Comparison of ENCODE assay signal across 17 cellular contexts in genomic region chr9:101376117-101376866, GRCh38. TPM values are rescaled to one million over a fixed set of nuclear protein-coding genes. Genes with fewer than 3 reads are reported as not detected.
DNase-seq lines count a peak whose midpoint lies in the region; ATAC-seq, FAIRE-seq and TF ChIP-seq lines count a peak whose summit lies in the region.
"Had no signal": no experiment of that assay in that cellular context is flagged by ENCODE, and none has a peak within 500 bp of the region (broad histone marks: within the 10 kb centered on the region; RNA-seq: fewer than 3 reads in every experiment).

No MANE protein-coding gene starts in this region.

- 15% methylated on average over 6 of the region's 6 CpGs for WGBS in SK-N-SH (ENCODE audit: low lambda C conversion rate)
- 26 to 34% methylated on average over 6 of the region's 6 CpGs for WGBS in testis, 2 donors

- H3K9me3 Mint-ChIP-seq in activated CD4-positive, alpha-beta T cell treated with anti-CD3 and anti-CD28 coated beads, Interleukin-2, amount 10 ng/mL, durations not matched to agents 24 days and 14 days = peaks cover 17% of the 10 kb centered on the region
- H3K9me3 Mint-ChIP-seq in stimulated activated memory B cell treated with anti-CD40 and anti-IgM and Interleukin-4, amounts not matched to agents 10 μg/mL and 1 μg/mL and 100 μg/mL, for 72 hours = peaks cover 6% of the 10 kb centered on the region
- peaks cover 2 to 10% (median 8%) of the 10 kb centered on the region in 6 donors for H3K9me3 Mint-ChIP-seq in immature natural killer cell

- H3K79me2 ChIP-seq in SK-N-SH (ENCODE audit: insufficient read depth) = no peaks in the 10 kb centered on the region

- H3K27me3 ChIP-seq in SK-N-SH (ENCODE audit: insufficient read depth) = no peaks in the 10 kb centered on the region
- H3K27me3 ChIP-seq in foreskin keratinocyte = no peaks in the 10 kb centered on the region
- no peaks in the 10 kb centered on the region for H3K27me3 ChIP-seq in testis

- no peaks in the 10 kb centered on the region for H3K36me3 ChIP-seq in SK-N-SH (replicated peaks in 1 of 2; ENCODE audit: control insufficient read depth in 1 of 2, insufficient read depth in 2 of 2, low read length in 1 of 2)
- H3K36me3 ChIP-seq in testis (ENCODE audit: low read depth, missing control alignments) = no peaks in the 10 kb centered on the region
- no peaks in the 10 kb centered on the region for H3K36me3 ChIP-seq in kidney (ENCODE audit: control insufficient read depth in 1 of 2, insufficient read depth in 2 of 2, low read length in 2 of 2)

- TF ChIP-seq POLR2A in testis (IDR thresholded peaks at IDR 0.05) = no peak

- H3K4me1 Mint-ChIP-seq in activated CD4-positive, alpha-beta T cell treated with anti-CD3 and anti-CD28 coated beads, Interleukin-2, amount 10 ng/mL, durations not matched to agents 24 days and 14 days = no peaks in the 10 kb centered on the region
- no peaks in the 10 kb centered on the region for H3K4me1 Mint-ChIP-seq in stimulated activated memory B cell treated with anti-CD40 and anti-IgM and Interleukin-4, amounts not matched to agents 10 μg/mL and 1 μg/mL and 100 μg/mL, for 72 hours
- H3K4me1 Mint-ChIP-seq in immature natural killer cell = no peaks in the 10 kb centered on the region
- H3K4me1 Mint-ChIP-seq: naive thymus-derived CD4-positive, alpha-beta T cell had no signal

- peaks cover 0 to 14% of the 10 kb centered on the region in 2 experiments; a peak in 2 of 4 replicates for H3K4me1 ChIP-seq in SK-N-SH (ENCODE audit: control insufficient read depth in 1 of 2, insufficient read depth in 2 of 2, low read depth in 1 of 2, low read length in 1 of 2)
- peaks cover 3% of the 10 kb centered on the region for H3K4me1 ChIP-seq in foreskin keratinocyte
- H3K4me1 ChIP-seq in testis = peaks cover 5% of the 10 kb centered on the region
- no peaks in the 10 kb centered on the region for H3K4me1 ChIP-seq in kidney (ENCODE audit: control insufficient read depth in 1 of 2, insufficient read depth in 1 of 2, low read depth in 1 of 2, low read length in 2 of 2)

- H3K9ac ChIP-seq in SK-N-SH (peak overlapping the region; percentile 45; the same call in 1 of the 2 replicates), kidney (ENCODE audit: low read length in 2 of 2) (no peak overlapping the region)

- intact Hi-C loops in testis (cut with DNase I; ENCODE audit: low total_unique reads) (no loop called here), kidney (cut with DNase I) (no loop called here)
- intact Hi-C loops in activated CD4-positive, alpha-beta T cell treated with anti-CD3 and anti-CD28 coated beads, Interleukin-2, amount 10 ng/mL, durations not matched to agents 24 days and 14 days (cut with micrococcal nuclease) = no loop called here

- H3K4me3 ChIP-seq in SK-N-SH (ENCODE audit: low read depth in 2 of 2, low read length in 1 of 2) (no peak overlapping the region), testis (peak overlapping the region in 1 of 2 donors; percentile 12), kidney (ENCODE audit: low read length in 2 of 2) (no peak overlapping the region)
- H3K4me3 ChIP-seq: skin epidermis had no signal

- H2AFZ ChIP-seq in SK-N-SH (ENCODE audit: low read depth) = peak overlapping the region; percentile 59; the same call in 1 of the 2 replicates

- peak; percentile 96 for ATAC-seq in foreskin keratinocyte
- ATAC-seq in stimulated activated memory B cell treated with anti-CD40 and anti-IgM and Interleukin-4, amounts not matched to agents 10 μg/mL and 1 μg/mL and 100 μg/mL, for 72 hours = no peak
- ATAC-seq: naive thymus-derived CD4-positive, alpha-beta T cell had no signal

- H3F3A ChIP-seq in SK-N-SH (replicated peaks; ENCODE audit: insufficient read depth) = peaks cover 23% of the 10 kb centered on the region

- FAIRE-seq in kidney (lab: Jason Lieb, UNC) = no peak
- FAIRE-seq: frontal cortex had no signal

- CTCF ChIA-PET in SK-N-SH (lab: Yijun Ruan, JAX) = interaction anchor here (0.6 to 1.0 kb wide), 2 partner anchors 12 to 65 kb away, joined by 3 read pairs; no protein-coding TSS in a partner anchor

- H3K27ac Mint-ChIP-seq in activated CD4-positive, alpha-beta T cell treated with anti-CD3 and anti-CD28 coated beads, Interleukin-2, amount 10 ng/mL, durations not matched to agents 24 days and 14 days = no peak overlapping the region
- H3K27ac Mint-ChIP-seq in stimulated activated memory B cell treated with anti-CD40 and anti-IgM and Interleukin-4, amounts not matched to agents 10 μg/mL and 1 μg/mL and 100 μg/mL, for 72 hours = no peak overlapping the region
- H3K27ac Mint-ChIP-seq in immature natural killer cell = no peak overlapping the region
- H3K27ac Mint-ChIP-seq: activated naive CD4-positive, alpha-beta T cell treated with anti-CD3 and anti-CD28 coated beads for 36 hours; dendritic cell treated with granulocyte-macrophage colony-stimulating factor and Interleukin-4, amounts not matched to agents 40 ng/mL and 50 ng/mL, for 4 days; naive thymus-derived CD4-positive, alpha-beta T cell had no signal

- TF ChIP-seq CTCF in SK-N-SH (IDR thresholded peaks at IDR 0.05) = no peak
- TF ChIP-seq CTCF in foreskin keratinocyte (conservative IDR thresholded peaks at IDR 0.05) = no peak
- TF ChIP-seq CTCF in testis (IDR thresholded peaks at IDR 0.05) = no peak
- no peak for TF ChIP-seq CTCF in kidney (IDR thresholded peaks at IDR 0.05; ENCODE audit: borderline replicate concordance, extremely low read depth, insufficient read depth)

- no peak overlapping the region for H3K4me3 Mint-ChIP-seq in activated CD4-positive, alpha-beta T cell treated with anti-CD3 and anti-CD28 coated beads, Interleukin-2, amount 10 ng/mL, durations not matched to agents 24 days and 14 days
- H3K4me3 Mint-ChIP-seq in stimulated activated memory B cell treated with anti-CD40 and anti-IgM and Interleukin-4, amounts not matched to agents 10 μg/mL and 1 μg/mL and 100 μg/mL, for 72 hours = no peak overlapping the region
- no peak overlapping the region for H3K4me3 Mint-ChIP-seq in immature natural killer cell
- H3K4me3 Mint-ChIP-seq: activated naive CD4-positive, alpha-beta T cell treated with anti-CD3 and anti-CD28 coated beads for 36 hours; dendritic cell treated with granulocyte-macrophage colony-stimulating factor and Interleukin-4, amounts not matched to agents 40 ng/mL and 50 ng/mL, for 4 days; naive thymus-derived CD4-positive, alpha-beta T cell had no signal

- no peaks in the 10 kb centered on the region for H3K9me2 ChIP-seq in SK-N-SH

- peaks cover 9% of the 10 kb centered on the region for H3K27me3 Mint-ChIP-seq in activated CD4-positive, alpha-beta T cell treated with anti-CD3 and anti-CD28 coated beads, Interleukin-2, amount 10 ng/mL, durations not matched to agents 24 days and 14 days
- peaks cover 20% of the 10 kb centered on the region for H3K27me3 Mint-ChIP-seq in stimulated activated memory B cell treated with anti-CD40 and anti-IgM and Interleukin-4, amounts not matched to agents 10 μg/mL and 1 μg/mL and 100 μg/mL, for 72 hours
- peaks cover 3 to 31% (median 5%) of the 10 kb centered on the region in 3 donors for H3K27me3 Mint-ChIP-seq in immature natural killer cell (ENCODE audit: low read depth in 3 of 3)
- H3K27me3 Mint-ChIP-seq: dendritic cell treated with granulocyte-macrophage colony-stimulating factor and Interleukin-4, amounts not matched to agents 40 ng/mL and 50 ng/mL, for 4 days had no signal

- no peaks in the 10 kb centered on the region for H3K36me3 Mint-ChIP-seq in activated CD4-positive, alpha-beta T cell treated with anti-CD3 and anti-CD28 coated beads, Interleukin-2, amount 10 ng/mL, durations not matched to agents 24 days and 14 days (ENCODE audit: low read depth)
- H3K36me3 Mint-ChIP-seq in stimulated activated memory B cell treated with anti-CD40 and anti-IgM and Interleukin-4, amounts not matched to agents 10 μg/mL and 1 μg/mL and 100 μg/mL, for 72 hours = no peaks in the 10 kb centered on the region
- no peaks in the 10 kb centered on the region for H3K36me3 Mint-ChIP-seq in immature natural killer cell

- H4K20me1 ChIP-seq in SK-N-SH (ENCODE audit: insufficient read depth) = no peaks in the 10 kb centered on the region

- peak overlapping the region; percentile 69 for H3K4me2 ChIP-seq in SK-N-SH

- DNase-seq in GM04504 (ENCODE audit: low read depth) (peak; percentile 90), SK-N-SH (no peak), foreskin keratinocyte (peak; percentile 70 to 90), testis (peak; percentile 96), kidney (no peak), immature natural killer cell (no peak)
- no peak for DNase-seq in activated CD4-positive, alpha-beta T cell treated with anti-CD3 and anti-CD28 coated beads, Interleukin-2, amount 10 ng/mL, durations not matched to agents 24 days and 14 days
- DNase-seq: activated naive CD4-positive, alpha-beta T cell treated with anti-CD3 and anti-CD28 coated beads for 36 hours; naive thymus-derived CD4-positive, alpha-beta T cell; NCI-H510A; T-helper 9 cell had no signal

- POLR2A ChIA-PET in SK-N-SH (lab: Yijun Ruan, JAX) = no interaction called here

- peak overlapping the region in 1 of 2 experiments; percentile 84; a peak in 2 of 4 replicates for H3K27ac ChIP-seq in SK-N-SH (ENCODE audit: low read depth in 2 of 2, low read length in 1 of 2)
- H3K27ac ChIP-seq in foreskin keratinocyte = no peak overlapping the region
- H3K27ac ChIP-seq in testis = no peak overlapping the region
- no peak overlapping the region for H3K27ac ChIP-seq in kidney (ENCODE audit: low read depth in 2 of 2, low read length in 2 of 2)
- H3K27ac ChIP-seq: skin epidermis had no signal

- H3K9me3 ChIP-seq in SK-N-SH (peaks cover 7% of the 10 kb centered on the region; the same call in 1 of the 2 replicates), testis (no peaks in the 10 kb centered on the region), kidney (ENCODE audit: control insufficient read depth in 1 of 2, low read length in 2 of 2) (no peaks in the 10 kb centered on the region)

- TF ChIP-seq RAD21 in SK-N-SH (IDR thresholded peaks at IDR 0.05; ENCODE audit: low read length) = no peak

- TF ChIP-seq EP300 in SK-N-SH (IDR thresholded peaks at IDR 0.05; ENCODE audit: borderline replicate concordance in 1 of 2, low read depth in 1 of 2, low read length in 1 of 2) = peak in 1 of 2 experiments; percentile 60; a peak in 1 of 4 replicates

RNA-seq across cellular contexts. Expression of gene BAAT, which starts 8.5 kb away (rescaled TPM):
- 0.02 and 0.05 TPM in 2 replicates for polyA plus RNA-seq in SK-N-SH (2012; rRNA removed)
- polyA plus RNA-seq in SK-N-SH (2012; cell fraction: cytosol; rRNA removed) = 0.01 and 0.05 TPM in 2 replicates
- polyA plus RNA-seq in SK-N-SH (2012; cell fraction: nucleus; rRNA removed) = 0.11 TPM in 2 replicates
- 0.04 TPM in 1 of 2 replicates, not detected in the other for total RNA-seq in foreskin keratinocyte
- polyA plus RNA-seq in foreskin keratinocyte = 0.03 and 0.04 TPM in 2 replicates
- under 1 TPM in 1 of 2 donors, not detected in 1; 0.31 TPM for total RNA-seq in testis
- polyA plus RNA-seq in testis (ENCODE audit: insufficient read depth, low read depth, low replicate concordance) = 0.13 TPM
- total RNA-seq in activated CD4-positive, alpha-beta T cell treated with anti-CD3 and anti-CD28 coated beads, Interleukin-2, amount 10 ng/mL, durations not matched to agents 24 days and 14 days = 0.07 TPM in 1 of 2 replicates, not detected in the other
- total RNA-seq in kidney = 0.09 TPM
- 0.15 TPM for polyA plus RNA-seq in kidney (ENCODE audit: insufficient read depth, low read depth, low replicate concordance)
- not detected for polyA plus RNA-seq in immature natural killer cell
- total RNA-seq: activated naive CD4-positive, alpha-beta T cell treated with anti-CD3 and anti-CD28 coated beads for 36 hours; kidney epithelial cell had no signal
- polyA plus RNA-seq: naive thymus-derived CD4-positive, alpha-beta T cell had no signal

RNA-seq across cellular contexts. Expression of gene MRPL50, which starts 22.1 kb away (rescaled TPM):
- polyA plus RNA-seq in SK-N-SH (2012; rRNA removed) (6.3 and 8.6 TPM in 2 replicates), foreskin keratinocyte (10.3 and 12.3 TPM in 2 replicates), testis (ENCODE audit: insufficient read depth, low read depth, low replicate concordance) (10.5 TPM), kidney (ENCODE audit: insufficient read depth, low read depth, low replicate concordance) (17.5 TPM), immature natural killer cell (1 to 10 TPM; 6.8 to 9.1 (median 8.8) TPM)
- polyA plus RNA-seq in SK-N-SH (2012; cell fraction: cytosol; rRNA removed) = 10.9 and 15.2 TPM in 2 replicates
- 1.8 and 3.9 TPM in 2 replicates for polyA plus RNA-seq in SK-N-SH (2012; cell fraction: nucleus; rRNA removed)
- total RNA-seq in foreskin keratinocyte (13.0 and 14.0 TPM in 2 replicates), testis (10 to 100 TPM; 15.4 to 18.3 TPM), kidney (12.1 TPM)
- 18.6 and 19.8 TPM in 2 replicates for total RNA-seq in activated CD4-positive, alpha-beta T cell treated with anti-CD3 and anti-CD28 coated beads, Interleukin-2, amount 10 ng/mL, durations not matched to agents 24 days and 14 days

RNA-seq across cellular contexts. Expression of gene ZNF189, which starts 22.4 kb away (rescaled TPM):
- polyA plus RNA-seq in SK-N-SH (2012; rRNA removed) (2.9 and 3.4 TPM in 2 replicates), foreskin keratinocyte (3.2 and 4.0 TPM in 2 replicates), testis (ENCODE audit: insufficient read depth, low read depth, low replicate concordance) (24.0 TPM), kidney (ENCODE audit: insufficient read depth, low read depth, low replicate concordance) (13.1 TPM), immature natural killer cell (1 to 10 TPM in 1 of 3 donors, under 1 TPM in 1, not detected in 1; 0.60 to 3.1 TPM)
- polyA plus RNA-seq in SK-N-SH (2012; cell fraction: cytosol; rRNA removed) = 3.5 and 4.1 TPM in 2 replicates
- polyA plus RNA-seq in SK-N-SH (2012; cell fraction: nucleus; rRNA removed) = 4.0 and 10.6 TPM in 2 replicates
- total RNA-seq in foreskin keratinocyte (10.4 and 10.9 TPM in 2 replicates), testis (10 to 100 TPM; 32.6 to 42.8 TPM), kidney (22.9 TPM)
- total RNA-seq in activated CD4-positive, alpha-beta T cell treated with anti-CD3 and anti-CD28 coated beads, Interleukin-2, amount 10 ng/mL, durations not matched to agents 24 days and 14 days = 11.7 and 12.7 TPM in 2 replicates

RNA-seq across cellular contexts. Expression of gene ALDOB, which starts 59.3 kb away (rescaled TPM):
- not detected in 2 replicates for polyA plus RNA-seq in SK-N-SH (2012; rRNA removed)
- not detected in 2 replicates for polyA plus RNA-seq in SK-N-SH (2012; cell fraction: cytosol; rRNA removed)
- not detected in 2 replicates for polyA plus RNA-seq in SK-N-SH (2012; cell fraction: nucleus; rRNA removed)
- total RNA-seq in foreskin keratinocyte = not detected in 2 replicates
- not detected in 2 replicates for polyA plus RNA-seq in foreskin keratinocyte
- under 1 TPM in 1 of 2 donors, not detected in 1; 0.79 TPM for total RNA-seq in testis
- polyA plus RNA-seq in testis (ENCODE audit: insufficient read depth, low read depth, low replicate concordance) = 1.9 TPM
- total RNA-seq in activated CD4-positive, alpha-beta T cell treated with anti-CD3 and anti-CD28 coated beads, Interleukin-2, amount 10 ng/mL, durations not matched to agents 24 days and 14 days = not detected in 2 replicates
- 11.0 TPM for total RNA-seq in kidney
- polyA plus RNA-seq in kidney (ENCODE audit: insufficient read depth, low read depth, low replicate concordance) = 4,265 TPM
- polyA plus RNA-seq in immature natural killer cell = not detected
- total RNA-seq: activated naive CD4-positive, alpha-beta T cell treated with anti-CD3 and anti-CD28 coated beads for 36 hours; frontal cortex; kidney epithelial cell; naive thymus-derived CD4-positive, alpha-beta T cell; temporal lobe had no signal
- polyA plus RNA-seq: naive thymus-derived CD4-positive, alpha-beta T cell had no signal

Comparison
In these comparisons a context has a peak if more than half of its experiments do, and no peak if none do; other contexts are left out.
1. DNase-seq: peak in GM04504 (single experiment), foreskin keratinocyte (2 of 2) and testis (single experiment); none in SK-N-SH (single experiment), activated CD4-positive, alpha-beta T cell treated with anti-CD3 and anti-CD28 coated beads, Interleukin-2, amount 10 ng/mL, durations not matched to agents 24 days and 14 days (single experiment), kidney (single experiment) and immature natural killer cell (0 of 3).